15 cellular contexts compared by ENCODE assay signal in the genomic region with DNA sequence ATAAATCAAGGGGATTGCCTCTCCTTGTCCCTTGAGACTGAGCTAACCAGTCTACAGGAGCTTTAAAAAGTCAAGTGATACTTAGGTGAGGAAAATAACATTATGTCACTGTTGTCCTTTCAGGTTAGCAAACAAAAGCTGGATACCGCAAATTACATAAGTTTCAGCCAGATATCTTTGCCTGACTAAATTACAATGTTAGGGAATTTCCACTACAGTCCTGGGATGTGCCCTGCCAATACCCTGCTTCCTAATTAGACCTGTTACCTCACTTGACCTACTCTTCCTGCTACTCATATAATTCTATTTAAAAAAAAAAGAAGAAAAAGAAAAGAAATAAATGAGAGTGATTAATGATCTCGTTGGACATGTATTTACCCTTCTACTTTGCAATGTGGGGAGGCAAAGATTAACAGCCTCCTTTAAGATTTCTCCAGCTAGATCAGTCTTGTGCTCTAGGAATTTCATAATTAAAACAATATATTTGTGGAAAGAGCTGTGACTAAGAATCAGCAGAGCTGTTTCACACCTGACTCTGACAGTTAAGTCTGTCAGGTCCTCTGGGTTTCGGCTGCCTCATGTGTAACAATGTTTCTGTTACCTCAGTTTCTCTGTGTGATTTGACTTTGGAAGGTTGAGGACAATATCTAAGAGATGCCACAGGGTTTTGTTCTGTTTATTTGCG.
DNase-seq lines count a peak whose midpoint lies in the region; ATAC-seq and TF ChIP-seq lines count a peak whose summit lies in the region.
"Had no signal": no experiment of that assay in that cellular context is flagged by ENCODE, and none has a peak within 500 bp of the region (broad histone marks: within the 10 kb centered on the region; RNA-seq: fewer than 3 reads in every experiment).

No MANE protein-coding gene starts in this region.

- H3K4me1 ChIP-seq in left ventricle myocardium inferior: peaks cover 31% of the 10 kb centered on the region
- no peaks in the 10 kb centered on the region for H3K4me1 ChIP-seq in right cardiac atrium (ENCODE audit: control insufficient read depth, insufficient read depth, low read length)
- peaks cover 29% of the 10 kb centered on the region for H3K4me1 ChIP-seq in RWPE2 (ENCODE audit: insufficient read depth, poor library complexity, severe bottlenecking)
- H3K4me1 ChIP-seq in gastroesophageal sphincter: peaks cover 0 to 25% (median 0%) of the 10 kb centered on the region in 3 donors
- H3K4me1 ChIP-seq in upper lobe of right lung: no peaks in the 10 kb centered on the region

- no peak for ATAC-seq in right cardiac atrium
- peak; percentile 53 for ATAC-seq in RWPE2 (ENCODE audit: low read depth)
- ATAC-seq in gastroesophageal sphincter: no peak
- peak; percentile 89 for ATAC-seq in upper lobe of right lung
- ATAC-seq: activated CD8-positive, alpha-beta T cell treated with anti-CD3 and anti-CD28 coated beads for 36 hours; left colon had no signal

- no peak for TF ChIP-seq POLR2A in gastroesophageal sphincter (IDR thresholded peaks at IDR 0.05)

- H3K27me3 ChIP-seq in left ventricle myocardium inferior (ENCODE audit: low read depth): no peaks in the 10 kb centered on the region
- H3K27me3 ChIP-seq in right cardiac atrium (ENCODE audit: control insufficient read depth, insufficient read depth): no peaks in the 10 kb centered on the region
- H3K27me3 ChIP-seq in RWPE2 (ENCODE audit: insufficient read depth, poor library complexity, severe bottlenecking): no peaks in the 10 kb centered on the region
- H3K27me3 ChIP-seq in gastroesophageal sphincter: no peaks in the 10 kb centered on the region
- no peaks in the 10 kb centered on the region for H3K27me3 ChIP-seq in upper lobe of right lung

- WGBS in right cardiac atrium: 63% methylated on average over 4 of the region's 4 CpGs
- WGBS in gastroesophageal sphincter (ENCODE audit: low coverage in 1 of 2), 2 donors: 41 to 58% methylated on average over 3 to 4 of the region's 4 CpGs

- no peak for TF ChIP-seq CTCF in left ventricle myocardium inferior (IDR thresholded peaks at IDR 0.05; ENCODE audit: borderline replicate concordance)
- no peak for TF ChIP-seq CTCF in RWPE2 (IDR thresholded peaks at IDR 0.05; ENCODE audit: poor library complexity, severe bottlenecking)
- TF ChIP-seq CTCF in gastroesophageal sphincter (IDR thresholded peaks at IDR 0.05): no peak
- TF ChIP-seq CTCF in upper lobe of right lung (IDR thresholded peaks at IDR 0.05): no peak

- intact Hi-C loops in left ventricle myocardium inferior (cut with micrococcal nuclease): no loop called here
- intact Hi-C loops in right cardiac atrium (cut with DNase I): no loop called here
- intact Hi-C loops in upper lobe of right lung (cut with DNase I): no loop called here

- no peaks in the 10 kb centered on the region for H3K9me3 ChIP-seq in left ventricle myocardium inferior (replicated peaks)
- H3K9me3 ChIP-seq in right cardiac atrium (ENCODE audit: control insufficient read depth, low read length): no peaks in the 10 kb centered on the region
- H3K9me3 ChIP-seq in RWPE2 (ENCODE audit: severe bottlenecking): no peaks in the 10 kb centered on the region
- no peaks in the 10 kb centered on the region for H3K9me3 ChIP-seq in gastroesophageal sphincter
- H3K9me3 ChIP-seq in upper lobe of right lung: no peaks in the 10 kb centered on the region

- H3K4me3 ChIP-seq in left ventricle myocardium inferior (no peak overlapping the region), right cardiac atrium (ENCODE audit: low read length) (no peak overlapping the region), RWPE2 (ENCODE audit: severe bottlenecking) (no peak overlapping the region), gastroesophageal sphincter (no peak overlapping the region), upper lobe of right lung (no peak overlapping the region)

- H3K27ac ChIP-seq in left ventricle myocardium inferior (replicated peaks) (peak overlapping the region; percentile 22), right cardiac atrium (ENCODE audit: low read length) (no peak overlapping the region), RWPE2 (ENCODE audit: poor library complexity, severe bottlenecking) (peak overlapping the region; percentile 27), gastroesophageal sphincter (peak overlapping the region in 3 of 4 donors; percentile 22 to 34 (median 33)), upper lobe of right lung (no peak overlapping the region)

- DNase-seq in left ventricle myocardium inferior: no peak
- no peak for DNase-seq in right cardiac atrium
- no peak for DNase-seq in RWPE2 (ENCODE audit: low spot score)
- no peak for DNase-seq in upper lobe of right lung
- DNase-seq in 8988T: no peak
- no peak for DNase-seq in DMS114 treated with DMSO at 0.1 percent for 48 hours (lab: John Stamatoyannopoulos, UW; ENCODE audit: unreplicated experiment)
- no peak for DNase-seq in SIG-M5 treated with dmso at 0.1 percent for 504 hours (lab: John Stamatoyannopoulos, UW; ENCODE audit: unreplicated experiment)
- DNase-seq: activated CD8-positive, alpha-beta T cell treated with anti-CD3 and anti-CD28 coated beads for 36 hours; activated gamma-delta T cell treated with Interleukin-2 at 50 U/mL for 16 hours; DND-41; left colon; NCI-H187 treated with DMSO at 0.1 percent for 48 hours; stimulated activated CD8-positive, alpha-beta memory T cell treated with anti-CD3 and anti-CD28 coated beads, Interleukin-4, amount 100 ng/mL, for 48 hours; T1000 had no signal

- TF ChIP-seq EP300 in gastroesophageal sphincter (IDR thresholded peaks at IDR 0.05): no peak

- H3K36me3 ChIP-seq in left ventricle myocardium inferior: no peaks in the 10 kb centered on the region
- no peaks in the 10 kb centered on the region for H3K36me3 ChIP-seq in RWPE2 (ENCODE audit: low read depth)
- H3K36me3 ChIP-seq in gastroesophageal sphincter: no peaks in the 10 kb centered on the region
- H3K36me3 ChIP-seq in upper lobe of right lung: no peaks in the 10 kb centered on the region

Comparison
In these comparisons a context has a peak if more than half of its experiments do, and no peak if none do; other contexts are left out.
1. H3K27ac ChIP-seq: peak in left ventricle myocardium inferior (single experiment), RWPE2 (single experiment) and gastroesophageal sphincter (3 of 4); none in right cardiac atrium (single experiment) and upper lobe of right lung (single experiment).
2. ATAC-seq: peak in RWPE2 (single experiment) and upper lobe of right lung (single experiment); none in right cardiac atrium (0 of 2) and gastroesophageal sphincter (single experiment).